2 cellular contexts compared by ENCODE assay signal in the genomic region with DNA sequence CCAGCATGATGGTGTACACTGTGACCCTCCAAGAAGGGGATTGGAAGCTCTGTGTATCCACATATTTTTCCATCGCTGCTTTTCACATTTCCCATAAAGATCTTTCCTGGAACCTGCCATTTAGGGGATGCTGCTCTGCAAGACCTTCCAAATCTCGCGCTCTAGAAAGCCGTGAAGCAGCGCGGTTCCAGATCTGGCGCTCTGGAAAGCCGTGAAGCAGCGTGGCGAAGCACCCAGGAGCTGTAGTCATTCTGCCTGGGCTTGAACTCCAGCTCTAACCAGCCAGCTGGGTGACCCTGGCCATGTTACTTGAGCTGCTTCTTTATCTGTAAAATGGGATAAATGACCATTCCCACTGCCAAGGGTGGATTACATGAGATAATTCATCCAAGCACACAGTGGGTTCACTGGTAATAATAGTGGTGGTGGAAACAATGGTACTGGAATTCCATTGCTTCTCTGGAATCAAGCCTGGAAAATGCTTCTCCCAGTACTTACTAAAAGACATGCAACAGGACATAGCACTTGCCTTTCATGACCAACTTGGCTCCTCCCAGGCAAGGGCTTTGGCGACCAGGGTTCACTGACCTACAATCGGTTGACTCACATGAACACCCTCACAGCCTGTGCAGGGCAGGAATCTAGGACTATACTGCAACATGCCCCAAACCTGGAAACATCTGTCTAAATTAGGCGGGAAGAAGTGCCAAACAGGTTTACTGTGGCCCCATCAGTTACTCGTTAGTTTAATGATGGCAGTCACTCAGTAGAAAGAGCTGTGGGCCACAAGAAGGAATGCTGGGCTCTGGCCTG.
A peak's percentile ranks its signal among the peaks of the same experiment; 100 is the strongest.
TF ChIP-seq lines count a peak whose summit lies in the region.

No MANE protein-coding gene starts in this region.

TF ChIP-seq in IMR-90, 13 proteins besides CTCF, POLR2A, EP300 and RAD21:
- TF ChIP-seq RCOR1 (IDR thresholded peaks at IDR 0.05; ENCODE audit: insufficient replicate concordance, low read length) (no peak), MAZ (IDR thresholded peaks at IDR 0.05; ENCODE audit: borderline replicate concordance, low read depth, low read length) (no peak), SMC3 (IDR thresholded peaks at IDR 0.05; ENCODE audit: low read depth, low read length) (no peak), MXI1 (IDR thresholded peaks at IDR 0.05; ENCODE audit: borderline replicate concordance, low read depth, low read length) (no peak), BHLHE40 (IDR thresholded peaks at IDR 0.05; ENCODE audit: low read depth, low read length) (no peak), MAFK (IDR thresholded peaks at IDR 0.05; ENCODE audit: low read depth, low read length) (no peak), RFX5 (IDR thresholded peaks at IDR 0.05; ENCODE audit: low read depth, low read length) (no peak), CEBPB (IDR thresholded peaks at IDR 0.05; ENCODE audit: low read depth, low read length) (no peak), NFE2L2 (IDR thresholded peaks at IDR 0.05; ENCODE audit: low read depth, low read length) (no peak), FOS (IDR thresholded peaks at IDR 0.05; ENCODE audit: low read depth, low read length) (no peak), CHD1 (IDR thresholded peaks at IDR 0.05; ENCODE audit: low read depth, low read length) (no peak)
- TF ChIP-seq, protein P1, sequence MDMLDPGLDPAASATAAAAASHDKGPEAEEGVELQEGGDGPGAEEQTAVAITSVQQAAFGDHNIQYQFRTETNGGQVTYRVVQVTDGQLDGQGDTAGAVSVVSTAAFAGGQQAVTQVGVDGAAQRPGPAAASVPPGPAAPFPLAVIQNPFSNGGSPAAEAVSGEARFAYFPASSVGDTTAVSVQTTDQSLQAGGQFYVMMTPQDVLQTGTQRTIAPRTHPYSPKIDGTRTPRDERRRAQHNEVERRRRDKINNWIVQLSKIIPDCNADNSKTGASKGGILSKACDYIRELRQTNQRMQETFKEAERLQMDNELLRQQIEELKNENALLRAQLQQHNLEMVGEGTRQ (IDR thresholded peaks at IDR 0.05; ENCODE audit: low read depth, low read length), result no peak
- TF ChIP-seq, protein P2, sequence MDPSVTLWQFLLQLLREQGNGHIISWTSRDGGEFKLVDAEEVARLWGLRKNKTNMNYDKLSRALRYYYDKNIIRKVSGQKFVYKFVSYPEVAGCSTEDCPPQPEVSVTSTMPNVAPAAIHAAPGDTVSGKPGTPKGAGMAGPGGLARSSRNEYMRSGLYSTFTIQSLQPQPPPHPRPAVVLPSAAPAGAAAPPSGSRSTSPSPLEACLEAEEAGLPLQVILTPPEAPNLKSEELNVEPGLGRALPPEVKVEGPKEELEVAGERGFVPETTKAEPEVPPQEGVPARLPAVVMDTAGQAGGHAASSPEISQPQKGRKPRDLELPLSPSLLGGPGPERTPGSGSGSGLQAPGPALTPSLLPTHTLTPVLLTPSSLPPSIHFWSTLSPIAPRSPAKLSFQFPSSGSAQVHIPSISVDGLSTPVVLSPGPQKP (IDR thresholded peaks at IDR 0.05; ENCODE audit: borderline replicate concordance, low read depth, low read length), result no peak

TF ChIP-seq in K562, 482 proteins besides CTCF, POLR2A, EP300 and RAD21:
- TF ChIP-seq ZNF239 (CRISPR knock-in tag; IDR thresholded peaks at IDR 0.05) (no peak), ZNF75A (CRISPR knock-in tag; IDR thresholded peaks at IDR 0.05) (no peak), PHF8 (IDR thresholded peaks at IDR 0.05; ENCODE audit: borderline replicate concordance, low read length) (no peak), ATF1 (CRISPR knock-in tag; IDR thresholded peaks at IDR 0.05) (no peak), ATF1 (tag; IDR thresholded peaks at IDR 0.05) (no peak)
- TF ChIP-seq, protein P3, sequence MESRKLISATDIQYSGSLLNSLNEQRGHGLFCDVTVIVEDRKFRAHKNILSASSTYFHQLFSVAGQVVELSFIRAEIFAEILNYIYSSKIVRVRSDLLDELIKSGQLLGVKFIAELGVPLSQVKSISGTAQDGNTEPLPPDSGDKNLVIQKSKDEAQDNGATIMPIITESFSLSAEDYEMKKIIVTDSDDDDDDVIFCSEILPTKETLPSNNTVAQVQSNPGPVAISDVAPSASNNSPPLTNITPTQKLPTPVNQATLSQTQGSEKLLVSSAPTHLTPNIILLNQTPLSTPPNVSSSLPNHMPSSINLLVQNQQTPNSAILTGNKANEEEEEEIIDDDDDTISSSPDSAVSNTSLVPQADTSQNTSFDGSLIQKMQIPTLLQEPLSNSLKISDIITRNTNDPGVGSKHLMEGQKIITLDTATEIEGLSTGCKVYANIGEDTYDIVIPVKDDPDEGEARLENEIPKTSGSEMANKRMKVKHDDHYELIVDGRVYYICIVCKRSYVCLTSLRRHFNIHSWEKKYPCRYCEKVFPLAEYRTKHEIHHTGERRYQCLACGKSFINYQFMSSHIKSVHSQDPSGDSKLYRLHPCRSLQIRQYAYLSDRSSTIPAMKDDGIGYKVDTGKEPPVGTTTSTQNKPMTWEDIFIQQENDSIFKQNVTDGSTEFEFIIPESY (CRISPR knock-in tag; IDR thresholded peaks at IDR 0.05), result peak; percentile 61
- TF ChIP-seq, protein P4, sequence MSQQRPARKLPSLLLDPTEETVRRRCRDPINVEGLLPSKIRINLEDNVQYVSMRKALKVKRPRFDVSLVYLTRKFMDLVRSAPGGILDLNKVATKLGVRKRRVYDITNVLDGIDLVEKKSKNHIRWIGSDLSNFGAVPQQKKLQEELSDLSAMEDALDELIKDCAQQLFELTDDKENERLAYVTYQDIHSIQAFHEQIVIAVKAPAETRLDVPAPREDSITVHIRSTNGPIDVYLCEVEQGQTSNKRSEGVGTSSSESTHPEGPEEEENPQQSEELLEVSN (IDR thresholded peaks at IDR 0.05; ENCODE audit: borderline replicate concordance in 1 of 2, extremely low read depth in 1 of 2, insufficient read depth in 1 of 2, insufficient read length in 1 of 2, low read depth in 1 of 2, low read length in 1 of 2, poor library complexity in 1 of 2, severe bottlenecking in 1 of 2), result peak in 1 of 2 experiments; percentile 19
